7 cellular contexts compared by ENCODE assay signal in genomic region chr9:37852222-37852621, GRCh38.
"Had no signal": no experiment of that assay in that cellular context is flagged by ENCODE, and none has a peak within 500 bp of the region (broad histone marks: within the 10 kb centered on the region; RNA-seq: fewer than 3 reads in every experiment).

No MANE protein-coding gene starts in this region.

- DNase-seq: IMR-90, KBM-7, KG1 had no signal

- H3K27me3 Mint-ChIP-seq: IgD-negative memory B cell had no signal

- H3K4me3 Mint-ChIP-seq: IgD-negative memory B cell had no signal

- H3K4me1 Mint-ChIP-seq: IgD-negative memory B cell had no signal

- H3K27ac Mint-ChIP-seq: IgD-negative memory B cell had no signal

- H3K4me2 ChIP-seq: KMS-11 had no signal

- H3K9me3 Mint-ChIP-seq: IgD-negative memory B cell had no signal

- H3K9ac ChIP-seq: KMS-11 had no signal

- FAIRE-seq: HTR-8/SVneo had no signal

- H3K27ac ChIP-seq: HL-60, KMS-11 had no signal
